Comparison of ENCODE assay signal across 8 cellular contexts in the genomic region with DNA sequence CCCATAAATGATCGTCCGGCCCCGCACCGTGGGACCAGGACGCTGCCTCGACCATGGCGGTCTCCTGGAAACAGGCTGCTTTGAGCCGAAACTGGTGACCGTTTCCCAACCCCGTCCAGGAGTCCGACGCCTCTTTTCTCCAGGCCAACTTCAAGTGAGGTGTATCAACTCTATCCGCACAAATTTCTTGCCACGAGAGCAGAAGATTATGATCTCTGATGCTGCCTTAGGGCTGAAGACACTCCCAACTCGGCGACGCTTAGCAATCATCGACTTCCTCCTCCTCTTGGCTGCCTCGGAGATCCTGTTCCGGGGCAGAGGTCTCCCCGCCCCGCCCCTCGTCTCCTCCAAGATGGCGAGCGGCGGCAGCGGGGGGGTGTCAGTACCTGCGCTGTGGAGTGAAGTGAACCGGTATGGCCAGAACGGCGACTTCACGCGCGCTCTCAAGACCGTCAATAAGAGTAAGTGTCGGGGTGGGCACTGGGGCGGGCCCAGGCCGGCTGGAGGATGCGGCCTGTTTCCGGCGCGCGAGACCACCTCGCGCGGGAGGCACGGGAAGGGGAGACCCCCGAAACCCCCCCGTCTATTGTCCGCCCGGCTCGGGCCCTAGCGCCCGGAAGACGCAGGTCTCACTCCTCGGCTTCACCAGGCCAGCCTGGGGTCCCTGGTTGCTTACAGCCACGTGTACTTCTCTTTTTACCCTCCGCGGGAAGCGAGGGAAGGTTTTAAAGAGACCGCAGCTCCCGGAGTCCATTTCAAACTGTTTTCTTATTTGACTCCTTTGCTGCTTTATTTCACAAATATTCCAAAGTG. TPM values are rescaled to one million over a fixed set of nuclear protein-coding genes. Genes with fewer than 3 reads are reported as not detected.
A peak's percentile ranks its signal among the peaks of the same experiment; 100 is the strongest.
DNase-seq lines count a peak whose midpoint lies in the region; ATAC-seq and TF ChIP-seq lines count a peak whose summit lies in the region.

Gene SRP72, plus strand, starts transcription at position 334 of the 813 bp plus-strand sequence. Its CDS starts 19 bp downstream, at position 353.

- H3K27me3 ChIP-seq in adrenal gland (no peaks in the 10 kb centered on the region), heart left ventricle (no peaks in the 10 kb centered on the region), upper lobe of left lung (no peaks in the 10 kb centered on the region)

- H3K36me3 Mint-ChIP-seq in T-cell = peaks cover 16% of the 10 kb centered on the region

- H3K9me3 Mint-ChIP-seq in T-cell = no peaks in the 10 kb centered on the region

- 0 to 1% (median 1%) methylated on average over 33 to 62 of the region's 62 CpGs for WGBS in adrenal gland, 4 donors
- WGBS in heart left ventricle, 4 donors = 0% methylated on average over 32 to 62 of the region's 62 CpGs
- 0 to 1% methylated on average over 25 to 43 of the region's 62 CpGs for WGBS in upper lobe of left lung, 2 donors

- H3K36me3 ChIP-seq in adrenal gland (replicated peaks in 1 of 2) (peaks cover 0 to 20% of the 10 kb centered on the region in 2 donors), heart left ventricle (peaks cover 0 to 38% (median 28%) of the 10 kb centered on the region in 9 donors), upper lobe of left lung (peaks cover 2 to 33% (median 18%) of the 10 kb centered on the region in 4 donors)

- H3K27ac ChIP-seq in adrenal gland (peak within 1 kb of the TSS; percentile 87 to 94 (median 90)), heart left ventricle (peak within 1 kb of the TSS; percentile 74 to 92 (median 87)), upper lobe of left lung (peak within 1 kb of the TSS; percentile 85 to 92 (median 90))

- intact Hi-C loops in adrenal gland (cut with DNase I) = no loop called here
- intact Hi-C loops in heart left ventricle (cut with DNase I) = loop anchor here in 5 of 10 donors (1.0 to 5.0 kb wide), 4 partner anchors 31 to 45 kb away; partner anchors contain the start of gene PAICS (in 3 of the 5)
- intact Hi-C loops in posterior cingulate gyrus (cut with DNase I) = loop anchor here (2.0 to 5.0 kb wide), 2 partner anchors 35 to 77 kb away; no protein-coding TSS in a partner anchor

- ATAC-seq in HG02763 (IDR thresholded peaks at IDR 0.05; ENCODE audit: unreplicated experiment) = peak; percentile 92
- ATAC-seq in T-cell (replicated peaks in 1 of 4) = peak; percentile 97 to 98 (median 98)
- peak; percentile 97 to 99 (median 98) for ATAC-seq in heart left ventricle
- ATAC-seq in upper lobe of left lung (ENCODE audit: low FRiP score in 2 of 2) = peak; percentile 98 to 99

- H3K27me3 Mint-ChIP-seq in T-cell = no peaks in the 10 kb centered on the region

- no peak for TF ChIP-seq EP300 in upper lobe of left lung (IDR thresholded peaks at IDR 0.05)

- peak within 1 kb of the TSS; percentile 97 to 100 (median 98) for H3K4me3 Mint-ChIP-seq in T-cell

- DNase-seq in NCI-H1417 treated with DMSO at 0.1 percent for 48 hours (lab: John Stamatoyannopoulos, UW) = peak; percentile 40
- peak; percentile 71 to 96 (median 92) for DNase-seq in T-cell
- peak; percentile 86 to 95 (median 92) for DNase-seq in adrenal gland
- DNase-seq in heart left ventricle = peak; percentile 89 to 92 (median 91)
- peak; percentile 83 to 98 (median 90) for DNase-seq in posterior cingulate gyrus
- peak; percentile 93 to 96 for DNase-seq in upper lobe of left lung

- H3K4me3 ChIP-seq in GM12875 (ENCODE audit: low read depth, low read length) (peak within 1 kb of the TSS; percentile 83), adrenal gland (peak within 1 kb of the TSS; percentile 69 to 100 (median 95)), heart left ventricle (peak within 1 kb of the TSS; percentile 66 to 97 (median 90)), upper lobe of left lung (peak within 1 kb of the TSS; percentile 82 to 98 (median 92))

- H3K4me1 ChIP-seq in adrenal gland (replicated peaks in 1 of 2) = peaks cover 11 to 29% of the 10 kb centered on the region in 2 donors
- peaks cover 3 to 54% (median 35%) of the 10 kb centered on the region in 12 donors for H3K4me1 ChIP-seq in heart left ventricle
- peaks cover 21 to 42% (median 30%) of the 10 kb centered on the region in 4 donors for H3K4me1 ChIP-seq in upper lobe of left lung

- POLR2A ChIA-PET in T-cell (lab: Charles Lee) = interaction anchor here (0.6 to 1.9 kb wide), 5 partner anchors 30 to 510 kb away, joined by 4 to 15 read pairs (median 5); partner anchors contain the start of genes AASDH (in 1 of the 2), NOA1 (in 1 of the 2), PAICS (in 1 of the 2) and POLR2B (in 1 of the 2)

- TF ChIP-seq POLR2A in adrenal gland (IDR thresholded peaks at IDR 0.05) (peak; percentile 68 to 90), heart left ventricle (IDR thresholded peaks at IDR 0.05) (peak in 1 of 2 donors; percentile 51), upper lobe of left lung (IDR thresholded peaks at IDR 0.05) (peak in 3 of 4 donors; percentile 49 to 82 (median 74))

- CTCF ChIA-PET in T-cell (lab: Charles Lee) = interaction anchor here in 1 of 2 donors (0.7 to 2.8 kb wide), 5 partner anchors 32 to 512 kb away, joined by 3 to 21 read pairs (median 4); partner anchors contain the start of genes PAICS and PPAT

- peaks cover 62 to 65% (median 64%) of the 10 kb centered on the region in 3 donors for H3K4me1 Mint-ChIP-seq in T-cell

- no peaks in the 10 kb centered on the region for H3K9me3 ChIP-seq in adrenal gland (replicated peaks in 1 of 3)
- H3K9me3 ChIP-seq in heart left ventricle = no peaks in the 10 kb centered on the region
- H3K9me3 ChIP-seq in upper lobe of left lung = no peaks in the 10 kb centered on the region

- TF ChIP-seq CTCF in GM12875 (IDR thresholded peaks at IDR 0.05; ENCODE audit: borderline replicate concordance, insufficient read depth, low read depth, low read length) (no peak), adrenal gland (IDR thresholded peaks at IDR 0.05) (no peak), heart left ventricle (IDR thresholded peaks at IDR 0.05) (peak in 1 of 12 donors; percentile 14), upper lobe of left lung (IDR thresholded peaks at IDR 0.05) (no peak)

- H3K27ac Mint-ChIP-seq in T-cell = peak within 1 kb of the TSS; percentile 96 to 99

RNA-seq across cellular contexts. Expression of gene SRP72, which starts in this region (rescaled TPM):
- total RNA-seq in T-cell (100 to 1,000 TPM in 3 of 5 donors, 10 to 100 TPM in 2; 98.0 to 115 (median 107) TPM), adrenal gland (100 to 1,000 TPM in 1 of 8 donors, 10 to 100 TPM in 7; 28.0 to 160 (median 66.5) TPM), heart left ventricle (10 to 100 TPM; 35.1 to 66.8 (median 41.7) TPM), upper lobe of left lung (100 to 1,000 TPM in 1 of 6 donors, 10 to 100 TPM in 5; 41.9 to 101 (median 68.8) TPM)
- polyA plus RNA-seq in adrenal gland (100 to 1,000 TPM in 1 of 3 donors, 10 to 100 TPM in 2; 32.4 to 207 (median 32.7) TPM), heart left ventricle (10 to 100 TPM; 14.1 to 49.9 TPM)

Comparison
In these comparisons a context has a peak if more than half of its experiments do, and no peak if none do; other contexts are left out.
1. Peak in every context shown above with its lines: DNase-seq, ATAC-seq, H3K4me3 ChIP-seq and H3K27ac ChIP-seq.
2. DNase-seq: peak in every context shown above with its lines; median percentile 94 in upper lobe of left lung; 92 in T-cell; 92 in adrenal gland; 91 in heart left ventricle; 90 in posterior cingulate gyrus; 40 in NCI-H1417 treated with DMSO at 0.1 percent for 48 hours.